In genomic region chr7:55387062-55387965, GRCh38 we compare ENCODE assay signal across 1 cellular context.
TF ChIP-seq lines count a peak whose summit lies in the region.

No MANE protein-coding gene starts in this region.

TF ChIP-seq in IMR-90, 13 proteins besides CTCF, POLR2A, EP300 and RAD21:
- TF ChIP-seq MXI1 (IDR thresholded peaks at IDR 0.05; ENCODE audit: borderline replicate concordance, low read depth, low read length) (no peak), RCOR1 (IDR thresholded peaks at IDR 0.05; ENCODE audit: insufficient replicate concordance, low read length) (no peak), FOS (IDR thresholded peaks at IDR 0.05; ENCODE audit: low read depth, low read length) (no peak), SMC3 (IDR thresholded peaks at IDR 0.05; ENCODE audit: low read depth, low read length) (no peak), RFX5 (IDR thresholded peaks at IDR 0.05; ENCODE audit: low read depth, low read length) (no peak), BHLHE40 (IDR thresholded peaks at IDR 0.05; ENCODE audit: low read depth, low read length) (no peak), MAZ (IDR thresholded peaks at IDR 0.05; ENCODE audit: borderline replicate concordance, low read depth, low read length) (no peak), NFE2L2 (IDR thresholded peaks at IDR 0.05; ENCODE audit: low read depth, low read length) (no peak), MAFK (IDR thresholded peaks at IDR 0.05; ENCODE audit: low read depth, low read length) (no peak), CEBPB (IDR thresholded peaks at IDR 0.05; ENCODE audit: low read depth, low read length) (no peak), CHD1 (IDR thresholded peaks at IDR 0.05; ENCODE audit: low read depth, low read length) (no peak)
- TF ChIP-seq, protein P1, sequence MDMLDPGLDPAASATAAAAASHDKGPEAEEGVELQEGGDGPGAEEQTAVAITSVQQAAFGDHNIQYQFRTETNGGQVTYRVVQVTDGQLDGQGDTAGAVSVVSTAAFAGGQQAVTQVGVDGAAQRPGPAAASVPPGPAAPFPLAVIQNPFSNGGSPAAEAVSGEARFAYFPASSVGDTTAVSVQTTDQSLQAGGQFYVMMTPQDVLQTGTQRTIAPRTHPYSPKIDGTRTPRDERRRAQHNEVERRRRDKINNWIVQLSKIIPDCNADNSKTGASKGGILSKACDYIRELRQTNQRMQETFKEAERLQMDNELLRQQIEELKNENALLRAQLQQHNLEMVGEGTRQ (IDR thresholded peaks at IDR 0.05; ENCODE audit: low read depth, low read length): no peak
- TF ChIP-seq, protein P2, sequence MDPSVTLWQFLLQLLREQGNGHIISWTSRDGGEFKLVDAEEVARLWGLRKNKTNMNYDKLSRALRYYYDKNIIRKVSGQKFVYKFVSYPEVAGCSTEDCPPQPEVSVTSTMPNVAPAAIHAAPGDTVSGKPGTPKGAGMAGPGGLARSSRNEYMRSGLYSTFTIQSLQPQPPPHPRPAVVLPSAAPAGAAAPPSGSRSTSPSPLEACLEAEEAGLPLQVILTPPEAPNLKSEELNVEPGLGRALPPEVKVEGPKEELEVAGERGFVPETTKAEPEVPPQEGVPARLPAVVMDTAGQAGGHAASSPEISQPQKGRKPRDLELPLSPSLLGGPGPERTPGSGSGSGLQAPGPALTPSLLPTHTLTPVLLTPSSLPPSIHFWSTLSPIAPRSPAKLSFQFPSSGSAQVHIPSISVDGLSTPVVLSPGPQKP (IDR thresholded peaks at IDR 0.05; ENCODE audit: borderline replicate concordance, low read depth, low read length): no peak
